Comparison of ENCODE assay signal across 9 cellular contexts in genomic region chr22:40215266-40215665, GRCh38. TPM values are rescaled to one million over a fixed set of nuclear protein-coding genes. Genes with fewer than 3 reads are reported as not detected.
A peak's percentile ranks its signal among the peaks of the same experiment; 100 is the strongest.
DNase-seq lines count a peak whose midpoint lies in the region; ATAC-seq and TF ChIP-seq lines count a peak whose summit lies in the region.
"Had no signal": no experiment of that assay in that cellular context is flagged by ENCODE, and none has a peak within 500 bp of the region (broad histone marks: within the 10 kb centered on the region; RNA-seq: fewer than 3 reads in every experiment).

No MANE protein-coding gene starts in this region.

- DNase-seq in activated naive CD4-positive, alpha-beta T cell treated with anti-CD3 and anti-CD28 coated beads for 36 hours, result no peak
- DNase-seq in activated naive CD4-positive, alpha-beta T cell treated with Interleukin-2 at 50 U/mL for 16 hours, result no peak
- peak; percentile 51 for DNase-seq in SKM-1 (lab: John Stamatoyannopoulos, UW; ENCODE audit: unreplicated experiment)
- peak; percentile 18 to 26 for DNase-seq in foreskin fibroblast
- peak; percentile 28 for DNase-seq in stomach
- DNase-seq in stimulated activated CD4-positive, alpha-beta T cell treated with anti-CD3 and anti-CD28 coated beads, Interleukin-15, amount 100 ng/mL, for 24 hours, result no peak
- DNase-seq in OCI-M2 (lab: John Stamatoyannopoulos, UW; ENCODE audit: unreplicated experiment), result no peak
- DNase-seq: stimulated activated CD4-positive, alpha-beta T cell treated with anti-CD3 and anti-CD28 coated beads, Interleukin-4, amount 100 ng/mL, for 4 hours had no signal

- WGBS in stomach, 5 donors, result 54 to 74% (median 64%) methylated on average over 3 of the region's 3 CpGs

- H3K9me3 Mint-ChIP-seq in activated naive CD4-positive, alpha-beta T cell treated with anti-CD3 and anti-CD28 coated beads for 36 hours, result no peaks in the 10 kb centered on the region

- H3K27ac Mint-ChIP-seq in activated naive CD4-positive, alpha-beta T cell treated with anti-CD3 and anti-CD28 coated beads for 36 hours, result peak overlapping the region; percentile 86

- peaks cover 2% of the 10 kb centered on the region for H3K36me3 Mint-ChIP-seq in activated naive CD4-positive, alpha-beta T cell treated with anti-CD3 and anti-CD28 coated beads for 36 hours (ENCODE audit: low read depth)

- TF ChIP-seq POLR2A in stomach (IDR thresholded peaks at IDR 0.05), result no peak

- H3K4me1 Mint-ChIP-seq in activated naive CD4-positive, alpha-beta T cell treated with anti-CD3 and anti-CD28 coated beads for 36 hours (ENCODE audit: low read depth), result peaks cover 87% of the 10 kb centered on the region

- no peaks in the 10 kb centered on the region for H3K36me3 ChIP-seq in stomach

- H3K27ac ChIP-seq in stomach, result peak overlapping the region in 3 of 5 donors; percentile 3 to 34 (median 16)

- intact Hi-C loops in activated naive CD4-positive, alpha-beta T cell treated with anti-CD3 and anti-CD28 coated beads for 36 hours (cut with micrococcal nuclease), result no loop called here
- intact Hi-C loops in stomach (cut with DNase I; ENCODE audit: low total_unique reads), result no loop called here

- CTCF ChIA-PET in activated naive CD4-positive, alpha-beta T cell treated with anti-CD3 and anti-CD28 coated beads for 36 hours (lab: Charles Lee), result interaction anchor here (1.1 to 1.3 kb wide), 3 partner anchors 12 to 160 kb away, joined by 3 to 4 read pairs (median 4); no protein-coding TSS in a partner anchor

- no peaks in the 10 kb centered on the region for H3K9me3 ChIP-seq in stomach

- H3K27me3 ChIP-seq in stomach, result no peaks in the 10 kb centered on the region

- no peaks in the 10 kb centered on the region for H3K27me3 Mint-ChIP-seq in activated naive CD4-positive, alpha-beta T cell treated with anti-CD3 and anti-CD28 coated beads for 36 hours (ENCODE audit: low read depth)

- H3K4me1 ChIP-seq in stomach, result peaks cover 45 to 94% (median 71%) of the 10 kb centered on the region in 4 donors

- no peak for TF ChIP-seq CTCF in foreskin fibroblast (IDR thresholded peaks at IDR 0.05; ENCODE audit: low read depth, low read length)
- no peak for TF ChIP-seq CTCF in stomach (IDR thresholded peaks at IDR 0.05)

- no peak for ATAC-seq in GM18907 (IDR thresholded peaks at IDR 0.05; ENCODE audit: unreplicated experiment)

- peak overlapping the region; percentile 9 for H3K4me3 Mint-ChIP-seq in activated naive CD4-positive, alpha-beta T cell treated with anti-CD3 and anti-CD28 coated beads for 36 hours

- H3K4me3 ChIP-seq in foreskin fibroblast (ENCODE audit: low read depth in 1 of 2, low read length in 2 of 2) (no peak overlapping the region), stomach (no peak overlapping the region)

- no peak for TF ChIP-seq EP300 in stomach (IDR thresholded peaks at IDR 0.05)

RNA-seq across cellular contexts. Expression of gene TNRC6B, which starts 37.5 kb away (rescaled TPM):
- 10 to 100 TPM; 37.9 TPM for total RNA-seq in activated naive CD4-positive, alpha-beta T cell treated with anti-CD3 and anti-CD28 coated beads for 36 hours
- total RNA-seq in stomach, result 100 to 1,000 TPM in 1 of 5 donors, 10 to 100 TPM in 4; 13.6 to 316 (median 47.9) TPM
- polyA plus RNA-seq in stomach, result 1 to 10 TPM in 1 of 3 donors, under 1 TPM in 2; 0.88 to 5.8 (median 0.92) TPM

Comparison
In these comparisons a context has a peak if more than half of its experiments do, and no peak if none do; other contexts are left out.
1. DNase-seq: peak in SKM-1 (single experiment), foreskin fibroblast (2 of 2) and stomach (single experiment); none in activated naive CD4-positive, alpha-beta T cell treated with anti-CD3 and anti-CD28 coated beads for 36 hours (single experiment), activated naive CD4-positive, alpha-beta T cell treated with Interleukin-2 at 50 U/mL for 16 hours (single experiment), stimulated activated CD4-positive, alpha-beta T cell treated with anti-CD3 and anti-CD28 coated beads, Interleukin-15, amount 100 ng/mL, for 24 hours (single experiment) and OCI-M2 (single experiment).